Comparison of ENCODE assay signal across 17 cellular contexts in genomic region chr15:80739919-80740318, GRCh38. TPM values are rescaled to one million over a fixed set of nuclear protein-coding genes. Genes with fewer than 3 reads are reported as not detected.
DNase-seq lines count a peak whose midpoint lies in the region; ATAC-seq and TF ChIP-seq lines count a peak whose summit lies in the region.
"Had no signal": no experiment of that assay in that cellular context is flagged by ENCODE, and none has a peak within 500 bp of the region (broad histone marks: within the 10 kb centered on the region; RNA-seq: fewer than 3 reads in every experiment).

No MANE protein-coding gene starts in this region.

- H3K36me3 Mint-ChIP-seq in WTC11 (peaks cover 7% of the 10 kb centered on the region), type B pancreatic cell (peaks cover 37% of the 10 kb centered on the region)

- H3K27ac ChIP-seq in HEK293 (ENCODE audit: extremely low read depth, low read depth, low read length) (no peak overlapping the region), lower lobe of right lung (no peak overlapping the region)
- H3K27ac ChIP-seq: A549 had no signal

- H3K9me3 ChIP-seq in HEK293 (ENCODE audit: control insufficient read depth, insufficient read depth, low read depth, low read length) (no peaks in the 10 kb centered on the region; the same call in 1 of the 2 replicates), lower lobe of right lung (no peaks in the 10 kb centered on the region)
- H3K9me3 ChIP-seq: A549 had no signal

- DNase-seq in WTC11 (ENCODE audit: low spot score): no peak
- no peak for DNase-seq in lower lobe of right lung
- no peak for DNase-seq in type B pancreatic cell (ENCODE audit: extremely low spot score, unreplicated experiment)
- DNase-seq in cerebellar cortex (ENCODE audit: low spot score): no peak
- DNase-seq: C1 segment of cervical spinal cord, GF-D8, H9, NCI-H1417, NCI-H1930, NCI-H446, OCI-M1, RPMI8226, SIG-M5 had no signal

- peak overlapping the region; percentile 6; the same call in 1 of the 2 replicates for H3K27ac Mint-ChIP-seq in WTC11
- peak overlapping the region; percentile 11 for H3K27ac Mint-ChIP-seq in type B pancreatic cell
- H3K27ac Mint-ChIP-seq: H9 had no signal

- POLR2A ChIA-PET in HEK293 (lab: Yijun Ruan, JAX): no interaction called here
- POLR2A ChIA-PET in WTC11 (lab: Charles Lee): no interaction called here

- H3K36me3 ChIP-seq in HEK293 (ENCODE audit: control insufficient read depth in 2 of 2, insufficient read depth in 1 of 2, low read length in 2 of 2) (no peaks in the 10 kb centered on the region), lower lobe of right lung (no peaks in the 10 kb centered on the region)

- no peaks in the 10 kb centered on the region for H3K27me3 ChIP-seq in lower lobe of right lung (ENCODE audit: low read depth)

- ATAC-seq in WTC11 (no peak), lower lobe of right lung (peak; percentile 70 to 84), GM21737 (IDR thresholded peaks at IDR 0.05; ENCODE audit: unreplicated experiment) (no peak), GM19395 (IDR thresholded peaks at IDR 0.05; ENCODE audit: unreplicated experiment) (no peak)
- ATAC-seq: A549 had no signal

- H3K4me3 Mint-ChIP-seq in WTC11 (no peak overlapping the region), type B pancreatic cell (no peak overlapping the region)
- H3K4me3 Mint-ChIP-seq: H9 had no signal

- intact Hi-C loops in lower lobe of right lung (cut with DNase I): no loop called here

- H3K4me1 ChIP-seq in HEK293 (ENCODE audit: control insufficient read depth, insufficient read depth, low read length) (peaks cover 44% of the 10 kb centered on the region), lower lobe of right lung (peaks cover 43% of the 10 kb centered on the region)

- no peak overlapping the region for H3K4me3 ChIP-seq in HEK293 (ENCODE audit: low read depth, low read length)
- no peak overlapping the region for H3K4me3 ChIP-seq in lower lobe of right lung
- H3K4me3 ChIP-seq: A549 had no signal

- H3K4me1 Mint-ChIP-seq in WTC11 (peaks cover 31% of the 10 kb centered on the region), type B pancreatic cell (ENCODE audit: unreplicated experiment) (peaks cover 55% of the 10 kb centered on the region)

- no peaks in the 10 kb centered on the region for H3K27me3 Mint-ChIP-seq in WTC11 (ENCODE audit: low read depth)
- no peaks in the 10 kb centered on the region for H3K27me3 Mint-ChIP-seq in type B pancreatic cell

- no peak for TF ChIP-seq CTCF in HEK293 (tag by site-specific recombination; IDR thresholded peaks at IDR 0.05)
- TF ChIP-seq CTCF in WTC11 (IDR thresholded peaks at IDR 0.05): no peak
- TF ChIP-seq CTCF in lower lobe of right lung (IDR thresholded peaks at IDR 0.05): no peak
- TF ChIP-seq CTCF in type B pancreatic cell (conservative IDR thresholded peaks at IDR 0.05): no peak

- H3K9me3 Mint-ChIP-seq in WTC11 (peaks cover 16% of the 10 kb centered on the region), type B pancreatic cell (peaks cover 23% of the 10 kb centered on the region)

- CTCF ChIA-PET in HEK293 (lab: Yijun Ruan, JAX): interaction anchor here (1.4 to 2.6 kb wide), 3 partner anchors 12 to 40 kb away, joined by 4 to 15 read pairs (median 5); partner anchors contain the start of gene CEMIP
- CTCF ChIA-PET in WTC11 (lab: Charles Lee): interaction anchor here (1.3 kb wide), 1 partner anchor 36 kb away, joined by 4 read pairs; no protein-coding TSS in a partner anchor

TF ChIP-seq in HEK293, 187 proteins besides CTCF, POLR2A, EP300 and RAD21:
- TF ChIP-seq SCRT1 (tag by site-specific recombination; IDR thresholded peaks at IDR 0.05; ENCODE audit: borderline replicate concordance): peak; percentile 54; the same call in 1 of the 2 replicates
- TF ChIP-seq, protein P1, sequence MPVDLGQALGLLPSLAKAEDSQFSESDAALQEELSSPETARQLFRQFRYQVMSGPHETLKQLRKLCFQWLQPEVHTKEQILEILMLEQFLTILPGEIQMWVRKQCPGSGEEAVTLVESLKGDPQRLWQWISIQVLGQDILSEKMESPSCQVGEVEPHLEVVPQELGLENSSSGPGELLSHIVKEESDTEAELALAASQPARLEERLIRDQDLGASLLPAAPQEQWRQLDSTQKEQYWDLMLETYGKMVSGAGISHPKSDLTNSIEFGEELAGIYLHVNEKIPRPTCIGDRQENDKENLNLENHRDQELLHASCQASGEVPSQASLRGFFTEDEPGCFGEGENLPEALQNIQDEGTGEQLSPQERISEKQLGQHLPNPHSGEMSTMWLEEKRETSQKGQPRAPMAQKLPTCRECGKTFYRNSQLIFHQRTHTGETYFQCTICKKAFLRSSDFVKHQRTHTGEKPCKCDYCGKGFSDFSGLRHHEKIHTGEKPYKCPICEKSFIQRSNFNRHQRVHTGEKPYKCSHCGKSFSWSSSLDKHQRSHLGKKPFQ (tag by site-specific recombination; IDR thresholded peaks at IDR 0.05): no peak
- TF ChIP-seq SCRT2 (tag by site-specific recombination; IDR thresholded peaks at IDR 0.05): peak; percentile 70
- TF ChIP-seq ZNF600 (tag by site-specific recombination; IDR thresholded peaks at IDR 0.05): peak; percentile 37; the same call in 1 of the 2 replicates

TF ChIP-seq in WTC11, 78 proteins besides CTCF, POLR2A, EP300 and RAD21 (continues in another document):
- TF ChIP-seq, protein P2, sequence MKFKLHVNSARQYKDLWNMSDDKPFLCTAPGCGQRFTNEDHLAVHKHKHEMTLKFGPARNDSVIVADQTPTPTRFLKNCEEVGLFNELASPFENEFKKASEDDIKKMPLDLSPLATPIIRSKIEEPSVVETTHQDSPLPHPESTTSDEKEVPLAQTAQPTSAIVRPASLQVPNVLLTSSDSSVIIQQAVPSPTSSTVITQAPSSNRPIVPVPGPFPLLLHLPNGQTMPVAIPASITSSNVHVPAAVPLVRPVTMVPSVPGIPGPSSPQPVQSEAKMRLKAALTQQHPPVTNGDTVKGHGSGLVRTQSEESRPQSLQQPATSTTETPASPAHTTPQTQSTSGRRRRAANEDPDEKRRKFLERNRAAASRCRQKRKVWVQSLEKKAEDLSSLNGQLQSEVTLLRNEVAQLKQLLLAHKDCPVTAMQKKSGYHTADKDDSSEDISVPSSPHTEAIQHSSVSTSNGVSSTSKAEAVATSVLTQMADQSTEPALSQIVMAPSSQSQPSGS (CRISPR knock-in tag; IDR thresholded peaks at IDR 0.05; ENCODE audit: borderline replicate concordance, low read depth): no peak
- TF ChIP-seq USF2 (CRISPR knock-in tag; IDR thresholded peaks at IDR 0.05) (no peak), GTF2I (CRISPR knock-in tag; conservative IDR thresholded peaks at IDR 0.05) (no peak), ERG (CRISPR knock-in tag; IDR thresholded peaks at IDR 0.05) (no peak), AFF4 (CRISPR knock-in tag; IDR thresholded peaks at IDR 0.05; ENCODE audit: borderline replicate concordance) (no peak)
- TF ChIP-seq, protein P3, sequence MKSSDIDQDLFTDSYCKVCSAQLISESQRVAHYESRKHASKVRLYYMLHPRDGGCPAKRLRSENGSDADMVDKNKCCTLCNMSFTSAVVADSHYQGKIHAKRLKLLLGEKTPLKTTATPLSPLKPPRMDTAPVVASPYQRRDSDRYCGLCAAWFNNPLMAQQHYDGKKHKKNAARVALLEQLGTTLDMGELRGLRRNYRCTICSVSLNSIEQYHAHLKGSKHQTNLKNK (CRISPR knock-in tag; IDR thresholded peaks at IDR 0.05): no peak

RNA-seq across cellular contexts. Expression of gene CEMIP, which starts 39.3 kb away (rescaled TPM):
- 0.57 to 1.2 TPM (median 0.87 TPM) in 3 replicates for total RNA-seq in WTC11 (2021)
- total RNA-seq in lower lobe of right lung: 7.3 TPM
- total RNA-seq in type B pancreatic cell (ENCODE audit: low replicate concordance): 5.1 and 16.4 TPM in 2 replicates

RNA-seq across cellular contexts. Expression of gene ABHD17C, which starts 44.8 kb away (rescaled TPM):
- 23.6 to 29.0 TPM (median 23.6 TPM) in 3 replicates for total RNA-seq in WTC11 (2021)
- 28.2 TPM for total RNA-seq in lower lobe of right lung
- 41.0 and 66.3 TPM in 2 replicates for total RNA-seq in type B pancreatic cell (ENCODE audit: low replicate concordance)

Comparison
In these comparisons a context has a peak if more than half of its experiments do, and no peak if none do; other contexts are left out.
1. ATAC-seq: peak in lower lobe of right lung (2 of 2); none in WTC11 (single experiment), GM21737 (single experiment) and GM19395 (single experiment).